ENCODE assay signal across 7 cellular contexts in the genomic region with DNA sequence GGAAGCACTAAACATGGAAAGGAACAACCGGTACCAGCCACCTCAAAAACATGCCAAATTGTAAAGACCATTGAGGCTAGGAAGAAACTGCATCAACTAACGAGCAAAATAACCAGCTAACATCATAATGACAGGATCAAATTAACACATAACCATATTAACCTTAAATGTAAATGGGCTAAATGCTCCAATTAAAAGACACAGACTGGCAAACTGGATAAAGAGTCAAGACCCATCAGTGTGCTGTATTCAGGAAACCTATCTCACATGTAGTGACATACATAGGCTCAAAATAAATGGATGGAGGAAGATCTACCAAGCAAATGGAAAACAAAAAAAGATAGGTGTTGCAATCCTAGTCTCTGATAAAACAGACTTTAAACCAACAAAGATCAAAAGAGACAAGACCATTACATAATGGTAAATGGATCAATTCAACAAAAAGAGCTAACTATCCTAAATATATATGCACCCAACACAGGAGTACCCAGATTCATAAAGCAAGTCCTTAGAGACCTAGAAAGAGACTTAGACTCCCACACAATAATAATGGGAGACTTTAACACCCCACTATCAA. TPM values are rescaled to one million over a fixed set of nuclear protein-coding genes. Genes with fewer than 3 reads are reported as not detected.
"Had no signal": no experiment of that assay in that cellular context is flagged by ENCODE, and none has a peak within 500 bp of the region (broad histone marks: within the 10 kb centered on the region; RNA-seq: fewer than 3 reads in every experiment).

No MANE protein-coding gene starts in this region.

RNA-seq across cellular contexts. Expression of gene TMC2, which starts 33.5 kb away (rescaled TPM):
- total RNA-seq: GM23248, GM23338, H1, H4, H7, H9, HFFc6 had no signal
- polyA plus RNA-seq: GM23248, GM23338, H1 had no signal
